17 cellular contexts compared by ENCODE assay signal in the genomic region with DNA sequence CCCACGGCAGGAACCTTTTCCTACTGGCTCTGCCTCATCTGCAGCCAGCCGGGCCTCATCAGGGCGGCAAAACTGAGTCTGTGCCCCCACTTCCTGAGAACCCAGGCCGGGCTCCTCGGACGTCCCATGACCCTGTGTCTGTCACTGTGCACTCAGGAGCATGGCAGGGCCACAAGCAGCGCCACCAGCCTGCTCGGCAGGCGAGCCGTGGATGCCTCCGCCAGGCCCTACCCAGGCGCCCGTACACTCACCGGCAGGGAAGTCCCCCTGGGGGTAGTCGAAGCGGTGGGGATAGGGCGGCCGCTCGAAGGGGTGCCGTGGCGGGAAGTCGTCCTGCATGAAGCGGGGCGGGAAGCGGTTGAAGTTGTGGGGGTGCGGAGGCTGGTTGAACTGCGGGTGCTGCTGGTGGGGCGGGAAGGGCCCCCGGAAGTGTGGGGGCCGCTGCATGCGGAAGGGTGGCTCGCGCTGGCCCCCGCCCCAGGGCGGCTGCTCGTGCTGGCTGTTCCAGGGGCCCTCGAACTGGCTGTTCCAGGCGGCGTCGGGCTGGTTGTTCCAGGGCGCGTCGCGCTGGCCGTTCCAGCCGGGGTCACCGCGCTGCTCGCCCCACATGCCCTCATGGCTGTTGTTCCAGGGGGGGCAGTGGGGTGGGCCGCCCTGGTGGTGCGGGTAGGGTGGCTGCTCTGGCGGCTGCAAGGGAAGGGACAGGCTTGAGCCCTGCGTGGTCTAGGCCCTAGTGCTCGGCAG. TPM values are rescaled to one million over a fixed set of nuclear protein-coding genes. Genes with fewer than 3 reads are reported as not detected.
DNase-seq lines count a peak whose midpoint lies in the region; ATAC-seq, FAIRE-seq and TF ChIP-seq lines count a peak whose summit lies in the region.
"Had no signal": no experiment of that assay in that cellular context is flagged by ENCODE, and none has a peak within 500 bp of the region (broad histone marks: within the 10 kb centered on the region; RNA-seq: fewer than 3 reads in every experiment).

No MANE protein-coding gene starts in this region.

- no peak overlapping the region for H3K9ac ChIP-seq in H1 (replicated peaks in 1 of 4; ENCODE audit: extremely low read depth in 1 of 4, low read depth in 3 of 4, low read length in 3 of 4)
- H3K9ac ChIP-seq: BLaER1 had no signal

- H3K27ac Mint-ChIP-seq in activated T-cell treated with anti-CD3 and anti-CD28 coated beads, Interleukin-2, amount 50 U/mL, for 72 hours, result no peak overlapping the region
- H3K27ac Mint-ChIP-seq: GM23338, H9 had no signal

- H3K23me2 ChIP-seq in H1 (ENCODE audit: low read depth, low read length), result no peaks in the 10 kb centered on the region

- H3K27me3 ChIP-seq in H1 (replicated peaks in 1 of 4; ENCODE audit: control insufficient read depth in 3 of 4, extremely low read depth in 1 of 4, insufficient read depth in 3 of 4, low read length in 3 of 4) (no peaks in the 10 kb centered on the region), testis (no peaks in the 10 kb centered on the region)
- H3K27me3 ChIP-seq: BLaER1 had no signal

- H3K56ac ChIP-seq in H1 (replicated peaks; ENCODE audit: insufficient read length, low read depth, low read length), result no peak overlapping the region

- DNase-seq in left ventricle myocardium superior (no peak), left cardiac atrium (no peak), H1 (ENCODE audit: low read depth in 1 of 2, low spot score in 2 of 2) (no peak), testis (peak; percentile 43), SIG-M5 (lab: John Stamatoyannopoulos, UW) (no peak)
- DNase-seq in activated T-cell treated with anti-CD3 and anti-CD28 coated beads, Interleukin-2, amount 50 U/mL, for 72 hours, result no peak
- DNase-seq: AML-193, DMS79, H9 had no signal

- 0 out of 2 replicates have a peak overlapping the region, but pooled peaks have one; percentile 25 for H4K8ac ChIP-seq in H1 (ENCODE audit: extremely low read depth, insufficient read depth, low read length)

- H4K20me1 ChIP-seq in H1 (replicated peaks in 1 of 2; ENCODE audit: control insufficient read depth in 1 of 2, insufficient read depth in 2 of 2, low read length in 2 of 2), result peaks cover 2 to 28% of the 10 kb centered on the region in 2 experiments

- H3K4me1 Mint-ChIP-seq in activated T-cell treated with anti-CD3 and anti-CD28 coated beads, Interleukin-2, amount 50 U/mL, for 72 hours (ENCODE audit: low read depth), result no peaks in the 10 kb centered on the region
- H3K4me1 Mint-ChIP-seq: GM23338, H9 had no signal

- H3K36me3 ChIP-seq in HEK293 (ENCODE audit: control insufficient read depth in 2 of 2, insufficient read depth in 1 of 2, low read length in 2 of 2) (peaks cover 34 to 96% of the 10 kb centered on the region in 2 experiments; a peak in 2 of 3 replicates), H1 (ENCODE audit: control insufficient read depth in 2 of 4, insufficient read depth in 4 of 4, low read length in 3 of 4) (peaks cover 36 to 88% (median 75%) of the 10 kb centered on the region in 4 experiments), testis (ENCODE audit: low read depth, missing control alignments) (no peaks in the 10 kb centered on the region)

- ATAC-seq in left ventricle myocardium superior (peak; percentile 5), left cardiac atrium (no peak)
- ATAC-seq in activated T-cell treated with anti-CD3 and anti-CD28 coated beads, Interleukin-2, amount 50 U/mL, for 72 hours (replicated peaks in 1 of 2), result no peak
- ATAC-seq: GM12878, GM23338 had no signal

- H2AFZ ChIP-seq in H1 (ENCODE audit: low read length), result no peak overlapping the region
- H2AFZ ChIP-seq: GM23338 had no signal

- H3K4me3 Mint-ChIP-seq in activated T-cell treated with anti-CD3 and anti-CD28 coated beads, Interleukin-2, amount 50 U/mL, for 72 hours, result no peak overlapping the region
- H3K4me3 Mint-ChIP-seq: GM23338, H9 had no signal

- TF ChIP-seq CTCF in HEK293 (tag by site-specific recombination; IDR thresholded peaks at IDR 0.05) (no peak), H1 (IDR thresholded peaks at IDR 0.05; ENCODE audit: control extremely low read depth in 1 of 3, insufficient read depth in 1 of 3, low read depth in 1 of 3, low read length in 3 of 3) (no peak), testis (IDR thresholded peaks at IDR 0.05) (no peak)

- no peak overlapping the region for H3K4ac ChIP-seq in H1 (replicated peaks; ENCODE audit: insufficient read length, low read depth, low read length)

- no peaks in the 10 kb centered on the region for H3K79me1 ChIP-seq in H1 (ENCODE audit: low read depth, low read length)

- POLR2A ChIA-PET in HEK293 (lab: Yijun Ruan, JAX), result no interaction called here
- POLR2A ChIA-PET in H1 (lab: Charles Lee; ENCODE audit: partially characterized antibody), result no interaction called here

- TF ChIP-seq POLR2A in H1 (IDR thresholded peaks at IDR 0.05; ENCODE audit: control extremely low read depth in 1 of 2, low read depth in 2 of 2, low read length in 2 of 2) (no peak), testis (IDR thresholded peaks at IDR 0.05) (no peak)

- no peak for TF ChIP-seq RAD21 in H1 (IDR thresholded peaks at IDR 0.05 in 1 of 2, conservative IDR thresholded peaks at IDR 0.05 in 1 of 2; ENCODE audit: low read depth in 2 of 2, low read length in 2 of 2)

- H3K79me2 ChIP-seq in H1 (ENCODE audit: control insufficient read depth in 1 of 2, insufficient read depth in 2 of 2, low read length in 2 of 2), result no peaks in the 10 kb centered on the region

- no peak overlapping the region; the same call in 1 of the 2 replicates for H2BK5ac ChIP-seq in H1 (ENCODE audit: low read depth, low read length)

- 97% methylated on average over 15 of the region's 54 CpGs; no CpG with 5 or more reads in 1 of the 2 experiments for WGBS in H1 (ENCODE audit: extremely low coverage in 1 of 2, insufficient coverage in 1 of 2, insufficient read length in 1 of 2, insufficient replicate concordance in 2 of 2, low coverage in 1 of 2, low lambda C conversion rate in 2 of 2, missing lambda C conversion rate in 1 of 2), 2 experiments
- 83 to 89% methylated on average over 15 to 54 of the region's 54 CpGs for WGBS in testis, 2 donors

- no peak overlapping the region for H3K4me2 ChIP-seq in H1 (ENCODE audit: insufficient read depth in 1 of 2, low read depth in 2 of 2, low read length in 2 of 2)
- H3K4me2 ChIP-seq: BLaER1, GM23338 had no signal

- H3K4me3 ChIP-seq in HEK293 (ENCODE audit: low read depth, low read length), result no peak overlapping the region
- no peak overlapping the region for H3K4me3 ChIP-seq in H1 (ENCODE audit: extremely low read depth in 1 of 4, insufficient read depth in 2 of 4, low read depth in 3 of 4, low read length in 4 of 4)
- H3K4me3 ChIP-seq in testis, result peak overlapping the region in 1 of 2 donors; percentile 39
- H3K4me3 ChIP-seq: BLaER1, GM12878, GM23338 had no signal

- H4K5ac ChIP-seq in H1 (ENCODE audit: insufficient read length, low read depth, low read length), result no peak overlapping the region

- H4K91ac ChIP-seq in H1 (replicated peaks; ENCODE audit: insufficient read length, low read length), result no peak overlapping the region

- no peaks in the 10 kb centered on the region for H3K9me3 ChIP-seq in HEK293 (ENCODE audit: control insufficient read depth, insufficient read depth, low read depth, low read length)
- no peaks in the 10 kb centered on the region for H3K9me3 ChIP-seq in H1 (ENCODE audit: insufficient read depth in 2 of 2, low read depth in 1 of 2, low read length in 1 of 2)
- H3K9me3 ChIP-seq in testis, result no peaks in the 10 kb centered on the region
- H3K9me3 ChIP-seq: BLaER1 had no signal

- H3K9me3 Mint-ChIP-seq in activated T-cell treated with anti-CD3 and anti-CD28 coated beads, Interleukin-2, amount 50 U/mL, for 72 hours, result no peaks in the 10 kb centered on the region
- H3K9me3 Mint-ChIP-seq: GM23338, H9 had no signal

- no peak overlapping the region for H2BK20ac ChIP-seq in H1 (ENCODE audit: low read length)

- H3K27me3 Mint-ChIP-seq in activated T-cell treated with anti-CD3 and anti-CD28 coated beads, Interleukin-2, amount 50 U/mL, for 72 hours (ENCODE audit: low read depth), result no peaks in the 10 kb centered on the region

- CTCF ChIA-PET in HEK293 (lab: Yijun Ruan, JAX), result interaction anchor here (1.1 kb wide), 1 partner anchor 10 kb away, joined by 3 read pairs; no protein-coding TSS in a partner anchor
- CTCF ChIA-PET in H1 (lab: Charles Lee; ENCODE audit: partially characterized antibody), result no interaction called here

- TF ChIP-seq EP300 in H1 (IDR thresholded peaks at IDR 0.05; ENCODE audit: borderline replicate concordance in 1 of 2, low read depth in 2 of 2, low read length in 2 of 2), result no peak

- H3K23ac ChIP-seq in H1 (ENCODE audit: insufficient read length), result no peak overlapping the region

- no peak overlapping the region for H3K18ac ChIP-seq in H1 (ENCODE audit: extremely low read depth, low read length)

- H3K14ac ChIP-seq in H1 (ENCODE audit: insufficient read length), result no peak overlapping the region

- H3K36me3 Mint-ChIP-seq in activated T-cell treated with anti-CD3 and anti-CD28 coated beads, Interleukin-2, amount 50 U/mL, for 72 hours (ENCODE audit: insufficient read depth in 2 of 2), result peaks cover 4 to 20% of the 10 kb centered on the region in 2 donors

- H2BK120ac ChIP-seq in H1 (replicated peaks; ENCODE audit: low read depth, low read length), result no peak overlapping the region

- intact Hi-C loops in left ventricle myocardium superior (cut with micrococcal nuclease) (no loop called here), left cardiac atrium (cut with DNase I) (no loop called here), testis (cut with DNase I; ENCODE audit: low total_unique reads) (no loop called here)

- H2BK12ac ChIP-seq in H1 (ENCODE audit: low read depth, low read length), result no peak overlapping the region

- no peak overlapping the region for H2BK15ac ChIP-seq in H1 (ENCODE audit: low read length)

- FAIRE-seq in H1 (lab: Jason Lieb, UNC), result no peak
- FAIRE-seq: GM12878 had no signal

- H3K27ac ChIP-seq in HEK293 (ENCODE audit: extremely low read depth, low read depth, low read length) (no peak overlapping the region), H1 (ENCODE audit: low read depth, low read length) (no peak overlapping the region), testis (no peak overlapping the region)
- H3K27ac ChIP-seq: 22Rv1, BLaER1 had no signal

- no peak overlapping the region for H2AK5ac ChIP-seq in H1 (ENCODE audit: low read depth, low read length)

- H3K4me1 ChIP-seq in HEK293 (ENCODE audit: control insufficient read depth, insufficient read depth, low read length) (no peaks in the 10 kb centered on the region), H1 (replicated peaks in 1 of 4; ENCODE audit: control insufficient read depth in 3 of 4, insufficient read depth in 4 of 4, low read length in 3 of 4) (no peaks in the 10 kb centered on the region), testis (peaks cover 2% of the 10 kb centered on the region)
- H3K4me1 ChIP-seq: BLaER1 had no signal

RNA-seq across cellular contexts. Expression of gene CHERP, which starts 17.1 kb away (rescaled TPM):
- total RNA-seq in left ventricle myocardium superior (19.1 TPM), left cardiac atrium (10 to 100 TPM; 20.1 to 25.4 TPM), testis (10 to 100 TPM; 46.5 to 51.3 TPM)
- total RNA-seq in H1 (2021; fragmentation: NEBNext Ultra II Directional; extraction: Animal tissue kit (Norgen Biotek cat#: 25700)), result 72.5 and 73.7 TPM in 2 replicates
- polyA plus RNA-seq in H1 (2011; rRNA removed) (13.9 and 23.9 TPM in 2 replicates), testis (ENCODE audit: insufficient read depth, low read depth, low replicate concordance) (49.3 TPM)
- 9.3 TPM for polyA plus RNA-seq in H1 (2011; cell fraction: cytosol; rRNA removed)
- polyA plus RNA-seq in H1 (2011; cell fraction: nucleus; rRNA removed), result 52.5 TPM
- 38.9 to 59.6 TPM (median 54.5 TPM) in 4 replicates for polyA plus RNA-seq in H1 (2012, experiment 1 of 2)
- polyA plus RNA-seq in H1 (2012, experiment 2 of 2), result 37.2 TPM
- polyA plus RNA-seq in H1 (2013, experiment 1 of 2), result 47.6 TPM
- 44.8 TPM for polyA plus RNA-seq in H1 (2013, experiment 2 of 2)
- 6.0 and 8.6 TPM in 2 replicates for polyA minus RNA-seq in H1 (2011; rRNA and poly(A)+ RNA removed)
- 25.3 TPM for polyA minus RNA-seq in H1 (2011; cell fraction: cytosol; rRNA and poly(A)+ RNA removed)
- 26.4 TPM for polyA minus RNA-seq in H1 (2011; cell fraction: nucleus; rRNA and poly(A)+ RNA removed)
- 10 to 100 TPM; 54.8 to 59.6 TPM for total RNA-seq in activated T-cell treated with anti-CD3 and anti-CD28 coated beads, Interleukin-2, amount 50 U/mL, for 72 hours

RNA-seq across cellular contexts. Expression of gene C19orf44, which starts 29.0 kb away (rescaled TPM):
- total RNA-seq in left ventricle myocardium superior (4.3 TPM), left cardiac atrium (1 to 10 TPM; 2.4 to 3.8 TPM), testis (10 to 100 TPM; 13.6 to 35.4 TPM)
- total RNA-seq in H1 (2021; fragmentation: NEBNext Ultra II Directional; extraction: Animal tissue kit (Norgen Biotek cat#: 25700)), result 4.2 and 4.5 TPM in 2 replicates
- polyA plus RNA-seq in H1 (2011; rRNA removed) (2.1 and 2.8 TPM in 2 replicates), testis (ENCODE audit: insufficient read depth, low read depth, low replicate concordance) (40.9 TPM)
- 3.1 TPM for polyA plus RNA-seq in H1 (2011; cell fraction: cytosol; rRNA removed)
- polyA plus RNA-seq in H1 (2011; cell fraction: nucleus; rRNA removed), result 4.2 TPM
- polyA plus RNA-seq in H1 (2012, experiment 1 of 2), result 3.6 to 5.5 TPM (median 4.1 TPM) in 4 replicates
- 1.7 TPM for polyA plus RNA-seq in H1 (2012, experiment 2 of 2)
- polyA plus RNA-seq in H1 (2013, experiment 1 of 2), result 3.3 TPM
- 2.9 TPM for polyA plus RNA-seq in H1 (2013, experiment 2 of 2)
- 1.9 TPM in 2 replicates for polyA minus RNA-seq in H1 (2011; rRNA and poly(A)+ RNA removed)
- 2.9 TPM for polyA minus RNA-seq in H1 (2011; cell fraction: cytosol; rRNA and poly(A)+ RNA removed)
- polyA minus RNA-seq in H1 (2011; cell fraction: nucleus; rRNA and poly(A)+ RNA removed), result 4.1 TPM
- total RNA-seq in activated T-cell treated with anti-CD3 and anti-CD28 coated beads, Interleukin-2, amount 50 U/mL, for 72 hours, result 1 to 10 TPM; 3.0 to 3.4 TPM

RNA-seq across cellular contexts. Expression of gene CALR3, which starts 29.2 kb away (rescaled TPM):
- total RNA-seq in left ventricle myocardium superior, result not detected
- total RNA-seq in left cardiac atrium, result not detected
- 0.32 and 0.33 TPM in 2 replicates for total RNA-seq in H1 (2021; fragmentation: NEBNext Ultra II Directional; extraction: Animal tissue kit (Norgen Biotek cat#: 25700))
- polyA plus RNA-seq in H1 (2011; rRNA removed), result 0.11 TPM in 1 of 2 replicates, not detected in the other
- 0.30 TPM for polyA plus RNA-seq in H1 (2011; cell fraction: cytosol; rRNA removed)
- polyA plus RNA-seq in H1 (2011; cell fraction: nucleus; rRNA removed), result 0.17 TPM
- 0.19 to 0.40 TPM (median 0.35 TPM) in 4 replicates for polyA plus RNA-seq in H1 (2012, experiment 1 of 2)
- 0.37 TPM for polyA plus RNA-seq in H1 (2012, experiment 2 of 2)
- polyA plus RNA-seq in H1 (2013, experiment 1 of 2), result 0.55 TPM
- polyA plus RNA-seq in H1 (2013, experiment 2 of 2), result 0.64 TPM
- polyA minus RNA-seq in H1 (2011; rRNA and poly(A)+ RNA removed), result 0.44 TPM in 1 of 2 replicates, not detected in the other
- not detected for polyA minus RNA-seq in H1 (2011; cell fraction: cytosol; rRNA and poly(A)+ RNA removed)
- not detected for polyA minus RNA-seq in H1 (2011; cell fraction: nucleus; rRNA and poly(A)+ RNA removed)
- total RNA-seq in testis, result 10 to 100 TPM; 40.6 to 75.7 TPM
- polyA plus RNA-seq in testis (ENCODE audit: insufficient read depth, low read depth, low replicate concordance), result 102 TPM
- not detected for total RNA-seq in activated T-cell treated with anti-CD3 and anti-CD28 coated beads, Interleukin-2, amount 50 U/mL, for 72 hours
- total RNA-seq: A673, G401, HT1080 had no signal

RNA-seq across cellular contexts. Expression of gene SLC35E1, which starts 47.1 kb away (rescaled TPM):
- 22.9 TPM for total RNA-seq in left ventricle myocardium superior
- 10 to 100 TPM; 27.3 to 28.1 TPM for total RNA-seq in left cardiac atrium
- total RNA-seq in H1 (2021; fragmentation: NEBNext Ultra II Directional; extraction: Animal tissue kit (Norgen Biotek cat#: 25700)), result 26.0 and 28.5 TPM in 2 replicates
- polyA plus RNA-seq in H1 (2011; rRNA removed), result 31.2 and 31.9 TPM in 2 replicates
- polyA plus RNA-seq in H1 (2011; cell fraction: cytosol; rRNA removed), result 19.0 TPM
- polyA plus RNA-seq in H1 (2011; cell fraction: nucleus; rRNA removed), result 47.0 TPM
- polyA plus RNA-seq in H1 (2012, experiment 1 of 2), result 17.7 to 21.3 TPM (median 20.5 TPM) in 4 replicates
- polyA plus RNA-seq in H1 (2012, experiment 2 of 2), result 15.8 TPM
- 36.8 TPM for polyA plus RNA-seq in H1 (2013, experiment 1 of 2)
- 43.2 TPM for polyA plus RNA-seq in H1 (2013, experiment 2 of 2)
- polyA minus RNA-seq in H1 (2011; rRNA and poly(A)+ RNA removed), result 52.9 and 53.8 TPM in 2 replicates
- polyA minus RNA-seq in H1 (2011; cell fraction: cytosol; rRNA and poly(A)+ RNA removed), result 20.4 TPM
- polyA minus RNA-seq in H1 (2011; cell fraction: nucleus; rRNA and poly(A)+ RNA removed), result 24.4 TPM
- 10 to 100 TPM; 54.0 to 56.3 TPM for total RNA-seq in testis
- 20.3 TPM for polyA plus RNA-seq in testis (ENCODE audit: insufficient read depth, low read depth, low replicate concordance)
- 10 to 100 TPM; 36.5 to 39.5 TPM for total RNA-seq in activated T-cell treated with anti-CD3 and anti-CD28 coated beads, Interleukin-2, amount 50 U/mL, for 72 hours

RNA-seq across cellular contexts. Expression of gene EPS15L1, which starts 53.4 kb away (rescaled TPM):
- 81.2 TPM for total RNA-seq in left ventricle myocardium superior
- total RNA-seq in left cardiac atrium, result 10 to 100 TPM; 59.9 to 67.4 TPM
- 36.6 and 37.2 TPM in 2 replicates for total RNA-seq in H1 (2021; fragmentation: NEBNext Ultra II Directional; extraction: Animal tissue kit (Norgen Biotek cat#: 25700))
- 17.6 and 22.4 TPM in 2 replicates for polyA plus RNA-seq in H1 (2011; rRNA removed)
- polyA plus RNA-seq in H1 (2011; cell fraction: cytosol; rRNA removed), result 15.2 TPM
- polyA plus RNA-seq in H1 (2011; cell fraction: nucleus; rRNA removed), result 31.3 TPM
- 29.7 to 35.7 TPM (median 31.8 TPM) in 4 replicates for polyA plus RNA-seq in H1 (2012, experiment 1 of 2)
- polyA plus RNA-seq in H1 (2012, experiment 2 of 2), result 13.3 TPM
- polyA plus RNA-seq in H1 (2013, experiment 1 of 2), result 18.0 TPM
- polyA plus RNA-seq in H1 (2013, experiment 2 of 2), result 17.5 TPM
- 19.7 and 27.4 TPM in 2 replicates for polyA minus RNA-seq in H1 (2011; rRNA and poly(A)+ RNA removed)
- polyA minus RNA-seq in H1 (2011; cell fraction: cytosol; rRNA and poly(A)+ RNA removed), result 28.3 TPM
- polyA minus RNA-seq in H1 (2011; cell fraction: nucleus; rRNA and poly(A)+ RNA removed), result 32.3 TPM
- total RNA-seq in testis, result 10 to 100 TPM; 51.8 to 55.8 TPM
- 36.5 TPM for polyA plus RNA-seq in testis (ENCODE audit: insufficient read depth, low read depth, low replicate concordance)
- total RNA-seq in activated T-cell treated with anti-CD3 and anti-CD28 coated beads, Interleukin-2, amount 50 U/mL, for 72 hours, result 10 to 100 TPM; 29.4 to 34.8 TPM

Comparison
In these comparisons a context has a peak if more than half of its experiments do, and no peak if none do; other contexts are left out.
1. RNA of gene CALR3, which starts 29.2 kb away (total RNA-seq): 40.6 to 75.7 TPM in testis; 0.32 to 0.33 TPM in H1, not detected in activated T-cell treated with anti-CD3 and anti-CD28 coated beads, Interleukin-2, amount 50 U/mL, for 72 hours, not detected in left ventricle myocardium superior (single experiment) and not detected in left cardiac atrium; every median in the first group is over 10 times any median in the second.